Comparison of ENCODE assay signal across 14 cellular contexts in genomic region chr7:96182424-96183158, GRCh38.
DNase-seq lines count a peak whose midpoint lies in the region; ATAC-seq and TF ChIP-seq lines count a peak whose summit lies in the region.
"Had no signal": no experiment of that assay in that cellular context is flagged by ENCODE, and none has a peak within 500 bp of the region (broad histone marks: within the 10 kb centered on the region; RNA-seq: fewer than 3 reads in every experiment).

No MANE protein-coding gene starts in this region.

- peaks cover 18% of the 10 kb centered on the region for H3K4me1 Mint-ChIP-seq in Caco-2 (ENCODE audit: low read depth, unreplicated experiment)
- H3K4me1 Mint-ChIP-seq: memory B cell had no signal

- intact Hi-C loops in Caco-2 (cut with micrococcal nuclease; ENCODE audit: unreplicated experiment): no loop called here

- TF ChIP-seq CTCF in Caco-2 (IDR thresholded peaks at IDR 0.05; ENCODE audit: insufficient read depth in 1 of 2, low read depth in 1 of 2, low read length in 1 of 2, severe bottlenecking in 1 of 2, unreplicated experiment in 1 of 2): no peak

- H3K4me3 ChIP-seq in Caco-2 (ENCODE audit: low read depth, low read length): no peak overlapping the region
- H3K4me3 ChIP-seq: cardiac muscle cell had no signal

- ATAC-seq in GM18907 (IDR thresholded peaks at IDR 0.05; ENCODE audit: unreplicated experiment) (peak; percentile 79), GM21515 (IDR thresholded peaks at IDR 0.05; ENCODE audit: unreplicated experiment) (peak; percentile 86), HG03025 (IDR thresholded peaks at IDR 0.05; ENCODE audit: low FRiP score, unreplicated experiment) (peak; percentile 99)
- ATAC-seq: activated naive CD4-positive, alpha-beta T cell treated with anti-CD3 and anti-CD28 coated beads, Interleukin-2, amount 50 U/mL, for 72 hours had no signal

- H3K27ac Mint-ChIP-seq in Caco-2 (ENCODE audit: unreplicated experiment): no peak overlapping the region
- H3K27ac Mint-ChIP-seq: activated naive CD4-positive, alpha-beta T cell treated with anti-CD3 and anti-CD28 coated beads, Interleukin-2, amount 50 U/mL, for 72 hours; memory B cell had no signal

- DNase-seq in cerebellum (ENCODE audit: low spot score): peak; percentile 46
- no peak for DNase-seq in NCI-H510A (lab: John Stamatoyannopoulos, UW)
- DNase-seq in NCI-H2227 (lab: John Stamatoyannopoulos, UW; ENCODE audit: unreplicated experiment): no peak
- DNase-seq in Caco-2: no peak
- no peak for DNase-seq in NCI-H446 treated with DMSO at 0.1 percent for 48 hours (lab: John Stamatoyannopoulos, UW)
- DNase-seq: activated CD4-positive, CD25-positive, alpha-beta regulatory T cell treated with anti-CD3 and anti-CD28 coated beads, Interleukin-2, amount 50 U/mL, for 72 hours; foreskin melanocyte; T-helper 1 cell had no signal

- peaks cover 29% of the 10 kb centered on the region for H3K4me1 ChIP-seq in Caco-2

- no peaks in the 10 kb centered on the region for H3K27me3 Mint-ChIP-seq in Caco-2 (ENCODE audit: insufficient read depth, unreplicated experiment)
- H3K27me3 Mint-ChIP-seq: memory B cell had no signal

- H3K36me3 ChIP-seq in Caco-2 (ENCODE audit: control insufficient read depth, insufficient read depth, low read length): no peaks in the 10 kb centered on the region
- H3K36me3 ChIP-seq: cardiac muscle cell had no signal

- no peaks in the 10 kb centered on the region for H3K9me3 Mint-ChIP-seq in Caco-2 (ENCODE audit: unreplicated experiment)
- H3K9me3 Mint-ChIP-seq: activated naive CD4-positive, alpha-beta T cell treated with anti-CD3 and anti-CD28 coated beads, Interleukin-2, amount 50 U/mL, for 72 hours; memory B cell had no signal

- H3K9me3 ChIP-seq in Caco-2: no peaks in the 10 kb centered on the region

- H3K4me3 Mint-ChIP-seq in Caco-2 (ENCODE audit: unreplicated experiment): no peak overlapping the region
- H3K4me3 Mint-ChIP-seq: memory B cell had no signal

- H3K27me3 ChIP-seq in Caco-2 (replicated peaks; ENCODE audit: control insufficient read depth, insufficient read depth, low read length): no peaks in the 10 kb centered on the region
- H3K27me3 ChIP-seq: cardiac muscle cell had no signal

- POLR2A ChIA-PET in Caco-2 (lab: Charles Lee): no interaction called here

- CTCF ChIA-PET in Caco-2 (lab: Charles Lee): no interaction called here

- BruUV-seq in Caco-2 (replicated peaks; lab: Mats Ljungman, UMichigan): no TSS peak

- peaks cover 62% of the 10 kb centered on the region for H3K36me3 Mint-ChIP-seq in Caco-2 (ENCODE audit: insufficient read depth, unreplicated experiment)
